Comparison of ENCODE assay signal across 8 cellular contexts in the genomic region with DNA sequence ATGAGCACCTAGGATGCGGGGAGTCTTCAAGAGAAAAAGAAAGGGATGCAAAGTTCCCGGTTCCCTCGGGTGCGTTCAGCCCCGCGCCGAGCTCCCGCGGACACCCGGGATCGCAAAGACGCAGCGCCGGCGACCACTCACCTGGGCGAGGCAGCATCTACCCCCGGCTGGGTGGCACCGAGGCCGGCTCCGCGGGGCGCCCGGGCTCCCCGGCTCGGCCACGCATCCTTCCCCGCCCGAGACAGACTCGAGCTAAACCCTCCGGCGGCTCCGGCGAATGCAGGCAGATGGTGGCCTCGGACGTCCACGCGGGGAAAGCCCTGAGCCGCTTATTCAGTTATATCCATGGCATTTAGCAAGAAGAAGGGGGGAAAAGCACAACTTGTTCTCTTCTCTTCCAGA. TPM values are rescaled to one million over a fixed set of nuclear protein-coding genes. Genes with fewer than 3 reads are reported as not detected.
DNase-seq lines count a peak whose midpoint lies in the region; ATAC-seq and TF ChIP-seq lines count a peak whose summit lies in the region.

No MANE protein-coding gene starts in this region.

- TF ChIP-seq CTCF in WERI-Rb-1 (IDR thresholded peaks at IDR 0.05; ENCODE audit: low read depth, low read length) (no peak), left ventricle myocardium inferior (IDR thresholded peaks at IDR 0.05; ENCODE audit: borderline replicate concordance) (no peak), gastrocnemius medialis (IDR thresholded peaks at IDR 0.05 in 4 of 5, conservative IDR thresholded peaks at IDR 0.05 in 1 of 5) (no peak), GM13977 (IDR thresholded peaks at IDR 0.05; ENCODE audit: extremely low read depth, insufficient read depth, missing control alignments) (no peak), CD14-positive monocyte (IDR thresholded peaks at IDR 0.05) (no peak)

- H3K27ac Mint-ChIP-seq in CD14-positive monocyte, result no peak overlapping the region

- H3K27me3 ChIP-seq in WERI-Rb-1 (ENCODE audit: insufficient read depth, low read depth, severe bottlenecking) (no peaks in the 10 kb centered on the region), left ventricle myocardium inferior (ENCODE audit: low read depth) (peaks cover 100% of the 10 kb centered on the region), gastrocnemius medialis (peaks cover 0 to 4% (median 0%) of the 10 kb centered on the region in 3 donors)

- H3K9me3 ChIP-seq in WERI-Rb-1 (ENCODE audit: severe bottlenecking), result no peaks in the 10 kb centered on the region
- H3K9me3 ChIP-seq in left ventricle myocardium inferior (replicated peaks), result no peaks in the 10 kb centered on the region
- H3K9me3 ChIP-seq in gastrocnemius medialis, result no peaks in the 10 kb centered on the region

- TF ChIP-seq POLR2A in gastrocnemius medialis (IDR thresholded peaks at IDR 0.05), result no peak

- H3K4me3 Mint-ChIP-seq in CD14-positive monocyte, result peak overlapping the region in 1 of 2 donors; percentile 89

- ATAC-seq in gastrocnemius medialis, result peak in 1 of 2 donors; percentile 2
- ATAC-seq in GM19395 (IDR thresholded peaks at IDR 0.05; ENCODE audit: unreplicated experiment), result no peak

- peaks cover 0 to 10% (median 0%) of the 10 kb centered on the region in 7 donors for H3K9me3 Mint-ChIP-seq in CD14-positive monocyte

- H3K36me3 ChIP-seq in WERI-Rb-1 (no peaks in the 10 kb centered on the region), left ventricle myocardium inferior (no peaks in the 10 kb centered on the region), gastrocnemius medialis (no peaks in the 10 kb centered on the region)

- intact Hi-C loops in left ventricle myocardium inferior (cut with micrococcal nuclease) (no loop called here), gastrocnemius medialis (cut with DNase I; ENCODE audit: low total_unique reads) (loop anchor here (2.0 to 10.0 kb wide), 4 partner anchors 170 to 604 kb away; no protein-coding TSS in a partner anchor), CD14-positive monocyte (cut with micrococcal nuclease) (no loop called here)

- in situ Hi-C loops in gastrocnemius medialis (cut with MboI; ENCODE audit: low sequenced_read_pairs in 4 of 4) (loop anchor here in 3 of 4 donors (25.0 kb wide), 2 partner anchors 250 to 600 kb away; no protein-coding TSS in a partner anchor), GM13977 (cut with MboI; ENCODE audit: low pct_unique_long_range_greater_than_20kb, low sequenced_read_pairs, unreplicated experiment) (no loop called here)

- peaks cover 0 to 2% of the 10 kb centered on the region in 2 donors for H3K36me3 Mint-ChIP-seq in CD14-positive monocyte

- H3K4me1 Mint-ChIP-seq in CD14-positive monocyte, result peaks cover 7% of the 10 kb centered on the region

- H3K27ac ChIP-seq in WERI-Rb-1 (peak overlapping the region; percentile 71), left ventricle myocardium inferior (replicated peaks) (no peak overlapping the region), gastrocnemius medialis (no peak overlapping the region)

- H3K4me3 ChIP-seq in WERI-Rb-1 (ENCODE audit: low read depth, low read length) (peak overlapping the region; percentile 88), left ventricle myocardium inferior (peak overlapping the region; percentile 62), gastrocnemius medialis (peak overlapping the region; percentile 37 to 64 (median 54))

- peak; percentile 49 for DNase-seq in DMS79 (lab: John Stamatoyannopoulos, UW)
- DNase-seq in DMS79 treated with DMSO at 0.1 percent for 48 hours (lab: John Stamatoyannopoulos, UW), result no peak
- DNase-seq in WERI-Rb-1, result peak; percentile 80
- no peak for DNase-seq in left ventricle myocardium inferior
- DNase-seq in gastrocnemius medialis, result no peak
- DNase-seq in GM13977 (ENCODE audit: low spot score), result no peak
- DNase-seq in CD14-positive monocyte (ENCODE audit: low spot score), result no peak

- H3K27me3 Mint-ChIP-seq in CD14-positive monocyte (ENCODE audit: low read depth in 3 of 3), result peaks cover 41 to 56% (median 55%) of the 10 kb centered on the region in 3 donors

- H3K4me1 ChIP-seq in left ventricle myocardium inferior, result peaks cover 20% of the 10 kb centered on the region
- H3K4me1 ChIP-seq in gastrocnemius medialis, result peaks cover 4 to 10% of the 10 kb centered on the region in 2 donors

RNA-seq across cellular contexts. Expression of a gene that starts 0.4 kb away (rescaled TPM):
- total RNA-seq in left ventricle myocardium inferior, result not detected
- total RNA-seq in gastrocnemius medialis, result not detected
- polyA plus RNA-seq in CD14-positive monocyte, result not detected

Comparison
In these comparisons a context has a peak if more than half of its experiments do, and no peak if none do; other contexts are left out.
1. DNase-seq: peak in DMS79 (single experiment) and WERI-Rb-1 (single experiment); none in DMS79 treated with DMSO at 0.1 percent for 48 hours (single experiment), left ventricle myocardium inferior (single experiment), gastrocnemius medialis (0 of 2), GM13977 (single experiment) and CD14-positive monocyte (single experiment).
2. Peak in every context shown above with its lines, with median percentiles within 50 percentile points of each other: H3K4me3 ChIP-seq.